ENCODE assay signal across 1 cellular context in genomic region chr16:85593503-85594195, GRCh38.
TF ChIP-seq lines count a peak whose summit lies in the region.

No MANE protein-coding gene starts in this region.

TF ChIP-seq in GM23338, 12 proteins besides CTCF, POLR2A, EP300 and RAD21 (continued from another document):
- no peak for TF ChIP-seq ZNF462 (CRISPR knock-in tag; IDR thresholded peaks at IDR 0.05)
